ENCODE assay signal across 2 cellular contexts in the genomic region with DNA sequence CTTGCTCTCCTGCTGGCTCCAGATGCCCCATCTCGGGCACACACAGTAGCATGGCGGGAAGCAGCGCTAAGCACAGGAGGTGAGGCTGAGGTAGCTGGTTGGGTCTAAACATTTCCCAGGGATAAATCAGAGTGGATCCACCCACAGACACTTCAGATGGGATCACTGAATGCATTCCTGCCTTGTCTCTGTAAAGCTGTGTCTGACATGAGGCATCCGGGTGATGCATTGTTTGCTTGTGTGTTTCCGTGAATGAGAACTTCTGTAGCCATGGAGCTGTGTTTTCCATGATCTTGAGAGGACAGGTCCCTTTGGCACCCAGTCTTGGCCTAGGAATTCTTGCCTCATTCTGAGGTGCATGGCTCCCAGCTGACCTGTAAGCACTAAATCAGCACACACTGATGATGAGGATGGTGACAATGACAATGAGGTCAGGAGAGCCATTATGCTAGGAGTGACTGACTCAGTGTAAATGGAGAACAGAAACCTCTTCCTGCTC.
TF ChIP-seq lines count a peak whose summit lies in the region.

No MANE protein-coding gene starts in this region.

TF ChIP-seq in SK-N-SH, 30 proteins besides CTCF, POLR2A, EP300 and RAD21:
- TF ChIP-seq SMC3 (IDR thresholded peaks at IDR 0.05; ENCODE audit: low read depth, low read length) (no peak), TEAD4 (IDR thresholded peaks at IDR 0.05; ENCODE audit: borderline replicate concordance, insufficient read depth) (no peak), MEF2A (IDR thresholded peaks at IDR 0.05; ENCODE audit: borderline replicate concordance, low read depth) (no peak), FOXJ3 (CRISPR knock-in tag; IDR thresholded peaks at IDR 0.05) (no peak), ELF1 (IDR thresholded peaks at IDR 0.05) (no peak), MXI1 (IDR thresholded peaks at IDR 0.05; ENCODE audit: low read depth, low read length) (no peak), RFX5 (IDR thresholded peaks at IDR 0.05; ENCODE audit: low read length) (no peak)
- TF ChIP-seq, protein P1, sequence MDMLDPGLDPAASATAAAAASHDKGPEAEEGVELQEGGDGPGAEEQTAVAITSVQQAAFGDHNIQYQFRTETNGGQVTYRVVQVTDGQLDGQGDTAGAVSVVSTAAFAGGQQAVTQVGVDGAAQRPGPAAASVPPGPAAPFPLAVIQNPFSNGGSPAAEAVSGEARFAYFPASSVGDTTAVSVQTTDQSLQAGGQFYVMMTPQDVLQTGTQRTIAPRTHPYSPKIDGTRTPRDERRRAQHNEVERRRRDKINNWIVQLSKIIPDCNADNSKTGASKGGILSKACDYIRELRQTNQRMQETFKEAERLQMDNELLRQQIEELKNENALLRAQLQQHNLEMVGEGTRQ (IDR thresholded peaks at IDR 0.05; ENCODE audit: borderline replicate concordance, low read depth, low read length): no peak
- TF ChIP-seq, protein P2, sequence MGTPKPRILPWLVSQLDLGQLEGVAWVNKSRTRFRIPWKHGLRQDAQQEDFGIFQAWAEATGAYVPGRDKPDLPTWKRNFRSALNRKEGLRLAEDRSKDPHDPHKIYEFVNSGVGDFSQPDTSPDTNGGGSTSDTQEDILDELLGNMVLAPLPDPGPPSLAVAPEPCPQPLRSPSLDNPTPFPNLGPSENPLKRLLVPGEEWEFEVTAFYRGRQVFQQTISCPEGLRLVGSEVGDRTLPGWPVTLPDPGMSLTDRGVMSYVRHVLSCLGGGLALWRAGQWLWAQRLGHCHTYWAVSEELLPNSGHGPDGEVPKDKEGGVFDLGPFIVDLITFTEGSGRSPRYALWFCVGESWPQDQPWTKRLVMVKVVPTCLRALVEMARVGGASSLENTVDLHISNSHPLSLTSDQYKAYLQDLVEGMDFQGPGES (IDR thresholded peaks at IDR 0.05; ENCODE audit: low read depth, low read length): no peak
- TF ChIP-seq, protein P3, sequence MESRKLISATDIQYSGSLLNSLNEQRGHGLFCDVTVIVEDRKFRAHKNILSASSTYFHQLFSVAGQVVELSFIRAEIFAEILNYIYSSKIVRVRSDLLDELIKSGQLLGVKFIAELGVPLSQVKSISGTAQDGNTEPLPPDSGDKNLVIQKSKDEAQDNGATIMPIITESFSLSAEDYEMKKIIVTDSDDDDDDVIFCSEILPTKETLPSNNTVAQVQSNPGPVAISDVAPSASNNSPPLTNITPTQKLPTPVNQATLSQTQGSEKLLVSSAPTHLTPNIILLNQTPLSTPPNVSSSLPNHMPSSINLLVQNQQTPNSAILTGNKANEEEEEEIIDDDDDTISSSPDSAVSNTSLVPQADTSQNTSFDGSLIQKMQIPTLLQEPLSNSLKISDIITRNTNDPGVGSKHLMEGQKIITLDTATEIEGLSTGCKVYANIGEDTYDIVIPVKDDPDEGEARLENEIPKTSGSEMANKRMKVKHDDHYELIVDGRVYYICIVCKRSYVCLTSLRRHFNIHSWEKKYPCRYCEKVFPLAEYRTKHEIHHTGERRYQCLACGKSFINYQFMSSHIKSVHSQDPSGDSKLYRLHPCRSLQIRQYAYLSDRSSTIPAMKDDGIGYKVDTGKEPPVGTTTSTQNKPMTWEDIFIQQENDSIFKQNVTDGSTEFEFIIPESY (IDR thresholded peaks at IDR 0.05; ENCODE audit: borderline replicate concordance, low read depth): no peak
- TF ChIP-seq, protein P4, sequence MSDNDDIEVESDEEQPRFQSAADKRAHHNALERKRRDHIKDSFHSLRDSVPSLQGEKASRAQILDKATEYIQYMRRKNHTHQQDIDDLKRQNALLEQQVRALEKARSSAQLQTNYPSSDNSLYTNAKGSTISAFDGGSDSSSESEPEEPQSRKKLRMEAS (IDR thresholded peaks at IDR 0.05; ENCODE audit: low read depth): no peak

TF ChIP-seq in SK-N-SH treated with all-trans-retinoic acid at 6 μM for 48 hours, 23 proteins besides CTCF, POLR2A, EP300 and RAD21:
- TF ChIP-seq BACH2 (CRISPR knock-in tag; IDR thresholded peaks at IDR 0.05; ENCODE audit: borderline replicate concordance): no peak
- no peak for TF ChIP-seq PPARA (CRISPR knock-in tag; IDR thresholded peaks at IDR 0.05; ENCODE audit: borderline replicate concordance)
- TF ChIP-seq ZNF70 (CRISPR knock-in tag; IDR thresholded peaks at IDR 0.05): no peak
- no peak for TF ChIP-seq ZNF565 (CRISPR knock-in tag; conservative IDR thresholded peaks at IDR 0.05; ENCODE audit: low read depth)
- TF ChIP-seq ZNF8 (CRISPR knock-in tag; IDR thresholded peaks at IDR 0.05): no peak
- no peak for TF ChIP-seq ZFP3 (CRISPR knock-in tag; IDR thresholded peaks at IDR 0.05)
- TF ChIP-seq ZFP30 (CRISPR knock-in tag; IDR thresholded peaks at IDR 0.05): no peak
- no peak for TF ChIP-seq ISL1 (CRISPR knock-in tag; IDR thresholded peaks at IDR 0.05)
- no peak for TF ChIP-seq ARNTL (CRISPR knock-in tag; IDR thresholded peaks at IDR 0.05; ENCODE audit: borderline replicate concordance, low read depth)
- TF ChIP-seq RARB (CRISPR knock-in tag; IDR thresholded peaks at IDR 0.05): no peak
